Comparison of ENCODE assay signal across 18 cellular contexts in the genomic region with DNA sequence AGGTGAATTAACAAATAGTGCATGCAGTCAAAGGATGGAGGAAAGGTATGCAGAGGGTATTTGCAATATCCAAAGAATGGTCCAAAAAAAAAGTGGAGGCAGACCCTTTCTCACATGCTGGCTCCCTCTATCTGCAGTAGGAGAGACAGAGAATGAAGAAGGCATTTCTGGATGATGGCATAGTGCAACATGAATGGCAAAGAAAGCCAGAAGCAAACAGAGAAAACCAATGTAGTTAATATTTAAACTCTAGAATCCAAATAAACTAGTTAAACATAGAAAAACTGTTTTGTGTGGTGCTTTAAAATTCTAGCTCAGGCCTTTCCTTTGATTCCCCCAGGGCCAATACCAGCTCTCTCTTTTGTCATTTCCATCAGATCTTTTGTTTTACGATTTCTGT.
DNase-seq lines count a peak whose midpoint lies in the region; ATAC-seq, FAIRE-seq and TF ChIP-seq lines count a peak whose summit lies in the region.
"Had no signal": no experiment of that assay in that cellular context is flagged by ENCODE, and none has a peak within 500 bp of the region (broad histone marks: within the 10 kb centered on the region; RNA-seq: fewer than 3 reads in every experiment).

No MANE protein-coding gene starts in this region.

- H3K14ac ChIP-seq in H9 (ENCODE audit: insufficient read depth, low read length): no peak overlapping the region

- no peak overlapping the region for H2AFZ ChIP-seq in H9 (ENCODE audit: low read length)

- no peak overlapping the region for H2BK5ac ChIP-seq in H9 (ENCODE audit: insufficient read length, low read length)

- no peak overlapping the region for H4K91ac ChIP-seq in H9 (ENCODE audit: insufficient read length, low read depth, low read length)

- no peak overlapping the region for H3K18ac ChIP-seq in H9 (ENCODE audit: insufficient read length, low read depth, low read length)

- intact Hi-C loops in Right ventricle myocardium inferior (cut with DNase I) (no loop called here), kidney (cut with DNase I) (no loop called here)

- H4K5ac ChIP-seq in H9 (ENCODE audit: insufficient read length, low read depth, low read length): no peak overlapping the region

- FAIRE-seq in kidney (lab: Jason Lieb, UNC): no peak

- peaks cover 6% of the 10 kb centered on the region; the same call in 1 of the 2 replicates for H3K4me1 ChIP-seq in H9 (ENCODE audit: insufficient read depth, low read length)
- H3K4me1 ChIP-seq in kidney (ENCODE audit: control insufficient read depth in 1 of 2, insufficient read depth in 1 of 2, low read depth in 1 of 2, low read length in 2 of 2): no peaks in the 10 kb centered on the region
- no peaks in the 10 kb centered on the region for H3K4me1 ChIP-seq in effector memory CD4-positive, alpha-beta T cell (ENCODE audit: control insufficient read depth, insufficient read depth, low read length, poor library complexity, severe bottlenecking)

- TF ChIP-seq CTCF in H9 (conservative IDR thresholded peaks at IDR 0.05) (peak; percentile 38; the same call in 2 of the 3 replicates), choroid plexus epithelial cell (conservative IDR thresholded peaks at IDR 0.05; ENCODE audit: low read depth, low read length) (peak; percentile 18), kidney (IDR thresholded peaks at IDR 0.05; ENCODE audit: borderline replicate concordance, extremely low read depth, insufficient read depth) (no peak)

- H2BK20ac ChIP-seq in H9 (ENCODE audit: low read depth, low read length, poor library complexity, severe bottlenecking): no peak overlapping the region

- no peak for ATAC-seq in Right ventricle myocardium inferior

- no peak overlapping the region for H2AK5ac ChIP-seq in H9 (ENCODE audit: insufficient read length, low read length)

- H3K27ac ChIP-seq in H9 (ENCODE audit: insufficient read length, low read depth, low read length): no peak overlapping the region
- no peak overlapping the region for H3K27ac ChIP-seq in kidney (ENCODE audit: low read depth in 2 of 2, low read length in 2 of 2)
- H3K27ac ChIP-seq in effector memory CD4-positive, alpha-beta T cell (ENCODE audit: insufficient read depth, low read length, poor library complexity, severe bottlenecking): no peak overlapping the region

- H3K36me3 Mint-ChIP-seq in H9 (ENCODE audit: insufficient read depth in 1 of 3, low read depth in 3 of 3): peaks cover 0 to 2% (median 0%) of the 10 kb centered on the region in 3 experiments; a peak in 3 of 7 replicates
- H3K36me3 Mint-ChIP-seq: CD14-positive monocyte had no signal

- H3K4me3 Mint-ChIP-seq in H9: no peak overlapping the region
- H3K4me3 Mint-ChIP-seq: CD14-positive monocyte had no signal

- no peaks in the 10 kb centered on the region for H4K20me1 ChIP-seq in H9 (ENCODE audit: control insufficient read depth, insufficient read depth, insufficient read length)

- DNase-seq in H9 (no peak), choroid plexus epithelial cell (ENCODE audit: low read depth) (no peak), kidney tubule cell (ENCODE audit: low spot score) (peak; percentile 19), renal cortical epithelial cell (ENCODE audit: low read depth) (peak; percentile 78), Right ventricle myocardium inferior (ENCODE audit: missing footprints) (no peak), kidney (no peak)
- DNase-seq in activated naive CD4-positive, alpha-beta T cell treated with anti-CD3 and anti-CD28 coated beads, Interleukin-2, amount 50 U/mL, for 16 hours: no peak
- no peak for DNase-seq in effector memory CD4-positive, alpha-beta T cell
- DNase-seq: AML-193, DMS79, GOT3, KG1, MV-4-11, NCI-H1694 treated with DMSO at 0.1 percent for 48 hours, NCI-H510A treated with DMSO at 0.1 percent for 48 hours, NCI-H82, RPMI8226 had no signal

- H2BK12ac ChIP-seq in H9 (ENCODE audit: insufficient read length, low read depth, low read length): no peak overlapping the region

- H3K79me2 ChIP-seq in H9 (ENCODE audit: insufficient read depth, low read length): no peaks in the 10 kb centered on the region

- H3K23ac ChIP-seq in H9 (ENCODE audit: insufficient read length, low read depth, low read length): no peak overlapping the region

- WGBS in H9 (ENCODE audit: extremely low coverage, insufficient read length, low lambda C conversion rate): no CpG with 5 or more reads among the region's 1 CpG

- H2BK15ac ChIP-seq in H9 (ENCODE audit: low read depth, low read length): no peak overlapping the region

- H3K9ac ChIP-seq in H9 (ENCODE audit: extremely low read depth, insufficient read length, low read length) (no peak overlapping the region), kidney (ENCODE audit: low read length in 2 of 2) (no peak overlapping the region)

- H3K27me3 Mint-ChIP-seq in H9 (ENCODE audit: low read depth): no peaks in the 10 kb centered on the region

- H3K4me3 ChIP-seq in choroid plexus epithelial cell (ENCODE audit: low read depth, low read length) (no peak overlapping the region), kidney (ENCODE audit: low read length in 2 of 2) (no peak overlapping the region)
- H3K4me3 ChIP-seq in effector memory CD4-positive, alpha-beta T cell (ENCODE audit: insufficient read depth, low read depth, low read length, poor library complexity, severe bottlenecking): no peak overlapping the region

- no peak overlapping the region for H3K27ac Mint-ChIP-seq in H9

- H3K4me1 Mint-ChIP-seq in H9: peaks cover 43 to 44% of the 10 kb centered on the region in 2 experiments
- H3K4me1 Mint-ChIP-seq: CD14-positive monocyte had no signal

- peaks cover 3 to 6% of the 10 kb centered on the region in 2 experiments; a peak in 3 of 5 replicates for H3K9me3 Mint-ChIP-seq in H9

- H3K4me2 ChIP-seq in H9 (ENCODE audit: insufficient read depth, insufficient read length, low read length): no peak overlapping the region

- no peaks in the 10 kb centered on the region for H3K36me3 ChIP-seq in kidney (ENCODE audit: control insufficient read depth in 1 of 2, insufficient read depth in 2 of 2, low read length in 2 of 2)
- H3K36me3 ChIP-seq in effector memory CD4-positive, alpha-beta T cell (ENCODE audit: control insufficient read depth, insufficient read depth, low read length): no peaks in the 10 kb centered on the region

- H3K23me2 ChIP-seq in H9 (ENCODE audit: insufficient read length, low read depth, low read length, poor library complexity, severe bottlenecking): no peaks in the 10 kb centered on the region

- no peak overlapping the region for H3K4ac ChIP-seq in H9 (ENCODE audit: low read depth, low read length)

- no peak overlapping the region for H4K8ac ChIP-seq in H9 (replicated peaks; ENCODE audit: insufficient read length, low read depth, low read length)

- no peak overlapping the region for H3T11ph ChIP-seq in H9 (ENCODE audit: low read length)

- H3K9me3 ChIP-seq in H9 (ENCODE audit: control insufficient read depth, low read depth, low read length) (no peaks in the 10 kb centered on the region), kidney (ENCODE audit: control insufficient read depth in 1 of 2, low read length in 2 of 2) (no peaks in the 10 kb centered on the region)
- H3K9me3 ChIP-seq in effector memory CD4-positive, alpha-beta T cell (ENCODE audit: control insufficient read depth, low read length): no peaks in the 10 kb centered on the region

- H3K79me1 ChIP-seq in H9 (ENCODE audit: insufficient read depth, low read depth, low read length, poor library complexity, severe bottlenecking): no peaks in the 10 kb centered on the region

- no peaks in the 10 kb centered on the region for H3K27me3 ChIP-seq in H9 (ENCODE audit: insufficient read depth, low read length)
- H3K27me3 ChIP-seq in effector memory CD4-positive, alpha-beta T cell (replicated peaks; ENCODE audit: control insufficient read depth, insufficient read depth, low read length, poor library complexity, severe bottlenecking): no peaks in the 10 kb centered on the region

- no peak overlapping the region for H3K56ac ChIP-seq in H9 (ENCODE audit: insufficient read length, low read depth, low read length)

- H2BK120ac ChIP-seq in H9 (ENCODE audit: low read depth, low read length, poor library complexity, severe bottlenecking): no peak overlapping the region

Comparison
In these comparisons a context has a peak if more than half of its experiments do, and no peak if none do; other contexts are left out.
1. DNase-seq: peak in kidney tubule cell (single experiment) and renal cortical epithelial cell (single experiment); none in H9 (single experiment), choroid plexus epithelial cell (single experiment), Right ventricle myocardium inferior (single experiment), kidney (single experiment), activated naive CD4-positive, alpha-beta T cell treated with anti-CD3 and anti-CD28 coated beads, Interleukin-2, amount 50 U/mL, for 16 hours (single experiment) and effector memory CD4-positive, alpha-beta T cell (0 of 3).